ENCODE assay signal across 8 cellular contexts in genomic region chr1:148037850-148038461, GRCh38.
DNase-seq lines count a peak whose midpoint lies in the region; ATAC-seq and TF ChIP-seq lines count a peak whose summit lies in the region.
"Not testable (repeated sequence)": the region's sequence is repeated elsewhere in the genome, so short reads cannot be mapped to it uniquely, and the experiment has no call there.

No MANE protein-coding gene starts in this region.

- H4K20me1 ChIP-seq in SU-DHL-6 (ENCODE audit: low read depth, low read length) = not testable (repeated sequence)

- H3K27ac ChIP-seq in SU-DHL-6 (ENCODE audit: low read depth, low read length) (peak overlapping the region; percentile 70), ascending aorta (peak overlapping the region in 1 of 2 donors; percentile 72)
- H3K27ac ChIP-seq in subcutaneous abdominal adipose tissue (ENCODE audit: low read depth, low read length) = not testable (repeated sequence)

- H3K36me3 ChIP-seq in SU-DHL-6 (ENCODE audit: low read length); ascending aorta; subcutaneous abdominal adipose tissue (ENCODE audit: control insufficient read depth in 5 of 5, insufficient read depth in 5 of 5, low read length in 5 of 5): not testable (repeated sequence)

- not testable (repeated sequence) for H3K4me1 Mint-ChIP-seq in Calu3 (ENCODE audit: low read depth, unreplicated experiment); naive thymus-derived CD8-positive, alpha-beta T cell

- not testable (repeated sequence) for H3K9me3 Mint-ChIP-seq in Calu3 (ENCODE audit: low read depth, unreplicated experiment); naive thymus-derived CD8-positive, alpha-beta T cell

- POLR2A ChIA-PET in naive thymus-derived CD8-positive, alpha-beta T cell (lab: Charles Lee) = not testable (repeated sequence)

- H3K4me3 ChIP-seq in SU-DHL-6 (ENCODE audit: insufficient read depth, low read length, poor library complexity, severe bottlenecking) = not testable (repeated sequence)
- peak overlapping the region; percentile 23 to 68 for H3K4me3 ChIP-seq in ascending aorta
- peak overlapping the region; percentile 60 for H3K4me3 ChIP-seq in fibroblast of the aortic adventitia (ENCODE audit: low read depth, low read length)
- H3K4me3 ChIP-seq in subcutaneous abdominal adipose tissue (ENCODE audit: low read depth in 1 of 5, low read length in 5 of 5) = peak overlapping the region in 4 of 5 donors; percentile 50 to 64 (median 56)

- H3F3A ChIP-seq in SU-DHL-6 (ENCODE audit: insufficient read depth) = not testable (repeated sequence)

- H3K9me3 ChIP-seq in SU-DHL-6 (ENCODE audit: insufficient read depth, low read length); ascending aorta; subcutaneous abdominal adipose tissue (ENCODE audit: control insufficient read depth in 5 of 5, low read length in 5 of 5): not testable (repeated sequence)

- H3K4me2 ChIP-seq in SU-DHL-6 (ENCODE audit: low read depth, low read length, poor library complexity, severe bottlenecking) = peak overlapping the region; percentile 45

- intact Hi-C loops in Calu3 (cut with micrococcal nuclease; ENCODE audit: unreplicated experiment); ascending aorta (cut with DNase I): not testable (repeated sequence)

- H3K4me3 Mint-ChIP-seq in Calu3 (ENCODE audit: low read depth, unreplicated experiment) = peak overlapping the region; percentile 79
- H3K4me3 Mint-ChIP-seq in naive thymus-derived CD8-positive, alpha-beta T cell = peak overlapping the region; percentile 83 to 98 (median 90)

- not testable (repeated sequence) for H3K27me3 Mint-ChIP-seq in Calu3 (ENCODE audit: unreplicated experiment); naive thymus-derived CD8-positive, alpha-beta T cell

- not testable (repeated sequence) for H2AFZ ChIP-seq in SU-DHL-6 (ENCODE audit: low read depth, low read length, severe bottlenecking)

- not testable (repeated sequence) for DNase-seq in Calu3; ascending aorta (ENCODE audit: low spot score in 2 of 2); fibroblast of the aortic adventitia (ENCODE audit: low read depth)
- DNase-seq in naive thymus-derived CD8-positive, alpha-beta T cell = peak in 2 of 10 donors; percentile 25 to 26

- ATAC-seq in GM21723 (IDR thresholded peaks at IDR 0.05; ENCODE audit: unreplicated experiment) = peak; percentile 15
- peak; percentile 13 for ATAC-seq in HG03196 (IDR thresholded peaks at IDR 0.05; ENCODE audit: unreplicated experiment)
- ATAC-seq in naive thymus-derived CD8-positive, alpha-beta T cell = peak in 1 of 2 donors; percentile 8

- not testable (repeated sequence) for H3K79me2 ChIP-seq in SU-DHL-6 (ENCODE audit: insufficient read depth, low read length)

- H3K27me3 ChIP-seq in SU-DHL-6 (ENCODE audit: low read length); ascending aorta; subcutaneous abdominal adipose tissue (ENCODE audit: control insufficient read depth in 5 of 5, insufficient read depth in 4 of 5, low read length in 5 of 5): not testable (repeated sequence)

- peaks cover 12% of the 10 kb centered on the region for H3K36me3 Mint-ChIP-seq in Calu3 (ENCODE audit: insufficient read depth, unreplicated experiment)
- H3K36me3 Mint-ChIP-seq in naive thymus-derived CD8-positive, alpha-beta T cell = not testable (repeated sequence)

- TF ChIP-seq CTCF in Calu3 (IDR thresholded peaks at IDR 0.05; ENCODE audit: unreplicated experiment); SU-DHL-6 (IDR thresholded peaks at IDR 0.05; ENCODE audit: insufficient read depth, low read length, poor library complexity, severe bottlenecking); ascending aorta (IDR thresholded peaks at IDR 0.05); fibroblast of the aortic adventitia (IDR thresholded peaks at IDR 0.05; ENCODE audit: insufficient read depth, low read length): not testable (repeated sequence)

- H3K9ac ChIP-seq in SU-DHL-6 (ENCODE audit: low read length) = peak overlapping the region; percentile 37
- not testable (repeated sequence) for H3K9ac ChIP-seq in subcutaneous abdominal adipose tissue (ENCODE audit: low read length in 5 of 5)

- peak overlapping the region; percentile 93 for H3K27ac Mint-ChIP-seq in Calu3 (ENCODE audit: unreplicated experiment)
- H3K27ac Mint-ChIP-seq in naive thymus-derived CD8-positive, alpha-beta T cell = peak overlapping the region; percentile 91 to 99 (median 98)

- H3K4me1 ChIP-seq in ascending aorta; subcutaneous abdominal adipose tissue (ENCODE audit: control insufficient read depth in 5 of 5, insufficient read depth in 5 of 5, low read length in 5 of 5): not testable (repeated sequence)

- CTCF ChIA-PET in Calu3 (lab: Charles Lee) = not testable (repeated sequence)

- BruUV-seq in Calu3 (replicated peaks; lab: Mats Ljungman, UMichigan) = not testable (repeated sequence)

- not testable (repeated sequence) for H3K9me2 ChIP-seq in SU-DHL-6 (replicated peaks; ENCODE audit: insufficient read depth, low read length)
